Comparison of ENCODE assay signal across 36 cellular contexts in genomic region chr1:3575953-3576352, GRCh38.
"Had no signal": no experiment of that assay in that cellular context is flagged by ENCODE, and none has a peak within 500 bp of the region (broad histone marks: within the 10 kb centered on the region; RNA-seq: fewer than 3 reads in every experiment).

No MANE protein-coding gene starts in this region.

- H3K36me3 Mint-ChIP-seq: activated CD8-positive, alpha-beta memory T cell treated with anti-CD3 and anti-CD28 coated beads, Interleukin-2, amount 10 ng/mL, durations not matched to agents 7 days and 5 days; activated naive CD8-positive, alpha-beta T cell treated with anti-CD3 and anti-CD28 coated beads for 36 hours; T-cell had no signal

- FAIRE-seq: RCC 7860 had no signal

- H3K9me3 Mint-ChIP-seq: activated CD4-positive, alpha-beta memory T cell treated with anti-CD3 and anti-CD28 coated beads, Interleukin-2, amount 10 ng/mL, durations not matched to agents 7 days and 5 days; activated naive CD8-positive, alpha-beta T cell treated with anti-CD3 and anti-CD28 coated beads for 36 hours; activated T-cell treated with anti-CD3 and anti-CD28 coated beads, Interleukin-2, amount 50 U/mL, for 72 hours; activated T-helper 17 cell treated with anti-CD3 and anti-CD28 coated beads, Interleukin-2, amount 50 U/mL, for 72 hours; central memory CD8-positive, alpha-beta T cell; T-cell had no signal

- H2AFZ ChIP-seq: PC-9 had no signal

- H3K27ac Mint-ChIP-seq: activated CD4-positive, alpha-beta memory T cell treated with anti-CD3 and anti-CD28 coated beads, Interleukin-2, amount 10 ng/mL, durations not matched to agents 7 days and 5 days; activated CD8-positive, alpha-beta memory T cell treated with anti-CD3 and anti-CD28 coated beads, Interleukin-2, amount 10 ng/mL, durations not matched to agents 7 days and 5 days; activated naive CD8-positive, alpha-beta T cell treated with anti-CD3 and anti-CD28 coated beads for 36 hours; activated T-cell treated with anti-CD3 and anti-CD28 coated beads, Interleukin-2, amount 50 U/mL, for 72 hours; activated T-helper 17 cell treated with anti-CD3 and anti-CD28 coated beads, Interleukin-2, amount 50 U/mL, for 72 hours; T-cell; T-helper 17 cell had no signal

- H3K4me2 ChIP-seq: PC-9 had no signal

- ATAC-seq: activated CD8-positive, alpha-beta memory T cell treated with anti-CD3 and anti-CD28 coated beads, Interleukin-2, amount 10 ng/mL, durations not matched to agents 7 days and 5 days; activated T-cell treated with anti-CD3 and anti-CD28 coated beads, Interleukin-2, amount 50 U/mL, for 72 hours; activated T-helper 17 cell treated with anti-CD3 and anti-CD28 coated beads, Interleukin-2, amount 50 U/mL, for 72 hours; Right ventricle myocardium inferior; SK-N-SH treated with all-trans-retinoic acid at 6 μM for 48 hours; T-cell; T-helper 17 cell had no signal

- H3K27me3 ChIP-seq: cardiac muscle cell had no signal

- H3K4me3 ChIP-seq: cardiac muscle cell, PC-9 had no signal

- DNase-seq: activated CD4-positive, alpha-beta memory T cell treated with anti-CD3 and anti-CD28 coated beads, Interleukin-2, amount 10 ng/mL, durations not matched to agents 7 days and 5 days; activated CD4-positive, alpha-beta T cell treated with anti-CD3 and anti-CD28 coated beads for 1 hour; activated CD4-positive, alpha-beta T cell treated with anti-CD3 and anti-CD28 coated beads for 48 hours; activated CD4-positive, CD25-positive, alpha-beta regulatory T cell; activated CD8-positive, alpha-beta memory T cell treated with anti-CD3 and anti-CD28 coated beads for 24 hours; activated CD8-positive, alpha-beta memory T cell treated with anti-CD3 and anti-CD28 coated beads, Interleukin-2, amount 10 ng/mL, durations not matched to agents 7 days and 5 days; activated CD8-positive, alpha-beta memory T cell treated with anti-CD3 and anti-CD28 coated beads, Interleukin-2, amount 50 U/mL, for 48 hours; activated effector memory CD4-positive, alpha-beta T cell treated with anti-CD3 and anti-CD28 coated beads, Interleukin-2, amount 50 U/mL, for 16 hours; activated naive CD4-positive, alpha-beta T cell; activated naive CD4-positive, alpha-beta T cell treated with anti-CD3 and anti-CD28 coated beads, Interleukin-2, amount 50 U/mL, for 16 hours; activated naive CD8-positive, alpha-beta T cell treated with anti-CD3 and anti-CD28 coated beads for 36 hours; activated T-cell treated with anti-CD3 and anti-CD28 coated beads, Interleukin-2, amount 50 U/mL, for 72 hours; amniotic stem cell; aorta; Karpas-422; NCI-H1105; NCI-H1417 treated with DMSO at 0.1 percent for 48 hours; NCI-H187 treated with DMSO at 0.1 percent for 48 hours; NCI-H2081; NCI-H2227 treated with DMSO at 0.1 percent for 48 hours; NCI-H446; NCI-H510A treated with DMSO at 0.1 percent for 48 hours; NCI-H748 treated with DMSO at 0.1 percent for 48 hours; NK-92 treated with Interleukin-12 subunit alpha and Interleukin-12 subunit beta, amount 100 ng/mL, for 24 hours; PC-9; SIG-M5; T-cell; T-helper 17 cell had no signal

- H3K4me3 Mint-ChIP-seq: activated CD4-positive, alpha-beta memory T cell treated with anti-CD3 and anti-CD28 coated beads, Interleukin-2, amount 10 ng/mL, durations not matched to agents 7 days and 5 days; activated CD8-positive, alpha-beta memory T cell treated with anti-CD3 and anti-CD28 coated beads, Interleukin-2, amount 10 ng/mL, durations not matched to agents 7 days and 5 days; activated naive CD8-positive, alpha-beta T cell treated with anti-CD3 and anti-CD28 coated beads for 36 hours; activated T-cell treated with anti-CD3 and anti-CD28 coated beads, Interleukin-2, amount 50 U/mL, for 72 hours; activated T-helper 17 cell treated with anti-CD3 and anti-CD28 coated beads, Interleukin-2, amount 50 U/mL, for 72 hours; central memory CD8-positive, alpha-beta T cell; T-cell; T-helper 17 cell had no signal

- H3K4me1 Mint-ChIP-seq: activated CD4-positive, alpha-beta memory T cell treated with anti-CD3 and anti-CD28 coated beads, Interleukin-2, amount 10 ng/mL, durations not matched to agents 7 days and 5 days; activated CD8-positive, alpha-beta memory T cell treated with anti-CD3 and anti-CD28 coated beads, Interleukin-2, amount 10 ng/mL, durations not matched to agents 7 days and 5 days; activated naive CD8-positive, alpha-beta T cell treated with anti-CD3 and anti-CD28 coated beads for 36 hours; activated T-helper 17 cell treated with anti-CD3 and anti-CD28 coated beads, Interleukin-2, amount 50 U/mL, for 72 hours; central memory CD8-positive, alpha-beta T cell; T-cell; T-helper 17 cell had no signal

- H3K27me3 Mint-ChIP-seq: activated CD4-positive, alpha-beta memory T cell treated with anti-CD3 and anti-CD28 coated beads, Interleukin-2, amount 10 ng/mL, durations not matched to agents 7 days and 5 days; activated CD8-positive, alpha-beta memory T cell treated with anti-CD3 and anti-CD28 coated beads, Interleukin-2, amount 10 ng/mL, durations not matched to agents 7 days and 5 days; activated naive CD8-positive, alpha-beta T cell treated with anti-CD3 and anti-CD28 coated beads for 36 hours; activated T-helper 17 cell treated with anti-CD3 and anti-CD28 coated beads, Interleukin-2, amount 50 U/mL, for 72 hours; central memory CD8-positive, alpha-beta T cell; T-cell had no signal

- H3K27ac ChIP-seq: cardiac muscle cell, PC-9, RWPE1, VCaP had no signal

- H3K36me3 ChIP-seq: cardiac muscle cell had no signal
